Comparison of ENCODE assay signal across 15 cellular contexts in genomic region chr10:70699659-70700174, GRCh38. TPM values are rescaled to one million over a fixed set of nuclear protein-coding genes. Genes with fewer than 3 reads are reported as not detected.
DNase-seq lines count a peak whose midpoint lies in the region; ATAC-seq and TF ChIP-seq lines count a peak whose summit lies in the region.
"Had no signal": no experiment of that assay in that cellular context is flagged by ENCODE, and none has a peak within 500 bp of the region (broad histone marks: within the 10 kb centered on the region; RNA-seq: fewer than 3 reads in every experiment).

No MANE protein-coding gene starts in this region.

- H3K27ac ChIP-seq in WERI-Rb-1 (no peak overlapping the region), mesenchymal stem cell (ENCODE audit: low read length, poor library complexity, severe bottlenecking) (no peak overlapping the region)
- H3K27ac ChIP-seq: gastrocnemius medialis, psoas muscle, SJSA1 had no signal

- H2AFZ ChIP-seq in mesenchymal stem cell (ENCODE audit: low read depth, low read length): no peak overlapping the region

- no peak overlapping the region for H2BK12ac ChIP-seq in mesenchymal stem cell (ENCODE audit: low read length in 2 of 2)

- H3K4me3 Mint-ChIP-seq in Calu3 (ENCODE audit: low read depth, unreplicated experiment): no peak overlapping the region

- 74% methylated on average over 10 of the region's 10 CpGs for WGBS in mesenchymal stem cell

- no peak overlapping the region for H3K4ac ChIP-seq in mesenchymal stem cell (ENCODE audit: low read depth in 1 of 2, low read length in 2 of 2)

- peak overlapping the region; percentile 2 for H2AK5ac ChIP-seq in mesenchymal stem cell (ENCODE audit: low read length, severe bottlenecking)

- BruUV-seq in Calu3 (replicated peaks; lab: Mats Ljungman, UMichigan): no TSS peak

- H4K8ac ChIP-seq in mesenchymal stem cell (ENCODE audit: low read length): no peak overlapping the region

- no peak for TF ChIP-seq CTCF in Calu3 (IDR thresholded peaks at IDR 0.05; ENCODE audit: unreplicated experiment)
- no peak for TF ChIP-seq CTCF in WERI-Rb-1 (IDR thresholded peaks at IDR 0.05; ENCODE audit: low read depth, low read length)

- intact Hi-C loops in Calu3 (cut with micrococcal nuclease; ENCODE audit: unreplicated experiment): no loop called here

- ATAC-seq in HG03095 (IDR thresholded peaks at IDR 0.05; ENCODE audit: unreplicated experiment): no peak
- no peak for ATAC-seq in HG03378 (IDR thresholded peaks at IDR 0.05; ENCODE audit: unreplicated experiment)
- no peak for ATAC-seq in GM18517 (IDR thresholded peaks at IDR 0.05; ENCODE audit: unreplicated experiment)
- ATAC-seq: gastrocnemius medialis, psoas muscle had no signal

- DNase-seq in Calu3 (peak; percentile 34), HK-2 (ENCODE audit: unreplicated experiment) (peak; percentile 12), WERI-Rb-1 (peak; percentile 28), mesenchymal stem cell (no peak)
- DNase-seq in stimulated activated naive CD4-positive, alpha-beta T cell treated with Interleukin-2 at 50 U/mL for 16 hours (lab: John Stamatoyannopoulos, UW): no peak
- DNase-seq: activated naive CD4-positive, alpha-beta T cell treated with Interleukin-2 at 50 U/mL for 16 hours; DND-41; gastrocnemius medialis; Karpas-422; NCI-H2081; psoas muscle had no signal

- no peak overlapping the region for H4K91ac ChIP-seq in mesenchymal stem cell (ENCODE audit: low read length)

- H3K9ac ChIP-seq in mesenchymal stem cell (ENCODE audit: low read length): no peak overlapping the region

- no peak overlapping the region for H3K14ac ChIP-seq in mesenchymal stem cell (ENCODE audit: low read length in 2 of 2)

- H3K4me1 Mint-ChIP-seq in Calu3 (ENCODE audit: low read depth, unreplicated experiment): no peaks in the 10 kb centered on the region

- no peak overlapping the region for H3K18ac ChIP-seq in mesenchymal stem cell (ENCODE audit: low read depth in 1 of 2, low read length in 2 of 2)

- no peaks in the 10 kb centered on the region for H3K9me3 Mint-ChIP-seq in Calu3 (ENCODE audit: low read depth, unreplicated experiment)

- CTCF ChIA-PET in Calu3 (lab: Charles Lee): interaction anchor here (0.6 kb wide), 1 partner anchor 246 kb away, joined by 6 read pairs; no protein-coding TSS in a partner anchor

- H3K79me1 ChIP-seq in mesenchymal stem cell (replicated peaks; ENCODE audit: low read length, poor library complexity, severe bottlenecking): peaks cover 29% of the 10 kb centered on the region

- H3K23ac ChIP-seq in mesenchymal stem cell (ENCODE audit: low read length in 2 of 2): no peak overlapping the region

- H2BK5ac ChIP-seq in mesenchymal stem cell (ENCODE audit: low read depth, low read length, poor library complexity, severe bottlenecking): no peak overlapping the region

- no peak overlapping the region for H3K27ac Mint-ChIP-seq in Calu3 (ENCODE audit: unreplicated experiment)

- H3K36me3 Mint-ChIP-seq in Calu3 (ENCODE audit: insufficient read depth, unreplicated experiment): no peaks in the 10 kb centered on the region

- H3K27me3 ChIP-seq in WERI-Rb-1 (ENCODE audit: insufficient read depth, low read depth, severe bottlenecking) (no peaks in the 10 kb centered on the region), mesenchymal stem cell (ENCODE audit: control insufficient read depth in 1 of 2, insufficient read depth in 1 of 2, low read length in 2 of 2) (no peaks in the 10 kb centered on the region)
- H3K27me3 ChIP-seq: gastrocnemius medialis, SJSA1 had no signal

- H3K4me2 ChIP-seq in mesenchymal stem cell (ENCODE audit: low read length, poor library complexity, severe bottlenecking): no peak overlapping the region

- peaks cover 20% of the 10 kb centered on the region for H3K4me1 ChIP-seq in mesenchymal stem cell (ENCODE audit: control insufficient read depth, insufficient read depth, low read depth, low read length)
- H3K4me1 ChIP-seq: gastrocnemius medialis, psoas muscle, SJSA1 had no signal

- no peaks in the 10 kb centered on the region for H3K27me3 Mint-ChIP-seq in Calu3 (ENCODE audit: unreplicated experiment)

- no peak overlapping the region for H2BK15ac ChIP-seq in mesenchymal stem cell (ENCODE audit: low read depth, poor library complexity, severe bottlenecking)

- H3K36me3 ChIP-seq in WERI-Rb-1: no peaks in the 10 kb centered on the region
- peaks cover 55 to 57% of the 10 kb centered on the region in 2 experiments for H3K36me3 ChIP-seq in mesenchymal stem cell (ENCODE audit: control insufficient read depth in 1 of 2, insufficient read depth in 2 of 2, low read depth in 1 of 2, low read length in 2 of 2)
- H3K36me3 ChIP-seq: gastrocnemius medialis, SJSA1 had no signal

- no peak overlapping the region for H2BK120ac ChIP-seq in mesenchymal stem cell (ENCODE audit: low read depth, low read length)

- H3K9me3 ChIP-seq in WERI-Rb-1 (ENCODE audit: severe bottlenecking): no peaks in the 10 kb centered on the region
- H3K9me3 ChIP-seq in mesenchymal stem cell (ENCODE audit: control insufficient read depth, low read length): no peaks in the 10 kb centered on the region
- H3K9me3 ChIP-seq: gastrocnemius medialis, psoas muscle, SJSA1 had no signal

- no peak overlapping the region for H3K4me3 ChIP-seq in WERI-Rb-1 (ENCODE audit: low read depth, low read length)
- H3K4me3 ChIP-seq in mesenchymal stem cell (ENCODE audit: insufficient read depth in 1 of 2, low read depth in 1 of 2, low read length in 2 of 2): no peak overlapping the region
- H3K4me3 ChIP-seq: gastrocnemius medialis, psoas muscle, SJSA1 had no signal

RNA-seq across cellular contexts. Expression of gene ADAMTS14, which starts 27.4 kb away (rescaled TPM):
- 0.12 and 0.14 TPM in 2 replicates for total RNA-seq in Calu3 (2022)
- 1.3 TPM for polyA plus RNA-seq in mesenchymal stem cell (2013, experiment 1 of 2)
- polyA plus RNA-seq in mesenchymal stem cell (2013, experiment 2 of 2): 1.3 TPM

Comparison
In these comparisons a context has a peak if more than half of its experiments do, and no peak if none do; other contexts are left out.
1. DNase-seq: peak in Calu3 (single experiment), HK-2 (single experiment) and WERI-Rb-1 (single experiment); none in mesenchymal stem cell (single experiment) and stimulated activated naive CD4-positive, alpha-beta T cell treated with Interleukin-2 at 50 U/mL for 16 hours (single experiment).